1 cellular context compared by ENCODE assay signal in the genomic region with DNA sequence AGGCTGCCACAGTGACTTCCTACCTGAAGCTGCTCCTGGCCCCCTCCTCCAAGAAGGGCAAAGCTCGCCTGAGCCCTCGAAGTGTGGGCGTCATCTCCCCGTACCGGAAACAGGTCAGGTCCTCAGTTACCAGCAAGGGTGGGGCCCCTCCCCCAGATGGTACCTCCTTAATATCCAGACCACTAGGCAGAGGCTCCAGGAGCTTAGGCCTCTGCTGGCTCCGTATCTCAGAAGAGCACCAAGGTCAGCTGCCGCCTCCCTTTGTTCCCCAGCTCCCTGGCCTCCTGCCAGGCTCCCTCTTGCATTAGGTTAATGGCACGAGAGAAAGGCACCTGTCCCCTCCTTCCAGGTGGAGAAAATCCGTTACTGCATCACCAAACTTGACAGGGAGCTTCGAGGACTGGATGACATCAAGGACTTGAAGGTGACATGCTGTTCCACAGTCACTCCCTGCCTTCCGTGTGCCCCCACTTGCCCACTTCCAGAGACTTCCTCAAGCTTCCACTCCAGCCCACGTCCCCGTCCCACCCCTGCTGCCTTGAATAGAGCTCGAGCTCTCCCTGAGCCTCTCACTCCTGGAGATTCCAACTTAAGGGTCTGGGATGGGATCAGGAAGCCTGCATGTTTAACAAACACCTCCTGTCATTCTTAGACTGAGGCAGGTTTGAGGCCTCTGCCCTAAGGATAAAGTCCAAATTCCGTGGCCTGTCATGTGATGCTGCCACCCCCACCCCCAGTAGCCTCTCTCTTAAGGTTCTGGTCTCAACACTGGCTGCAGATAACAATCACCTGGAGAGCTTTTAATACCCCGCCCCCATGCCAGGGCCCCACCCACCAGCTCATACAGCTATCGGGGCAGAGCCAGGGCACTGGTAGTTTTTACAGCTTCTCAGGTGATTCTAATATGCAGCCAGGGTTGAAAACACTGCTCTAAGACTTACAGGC.
A peak's percentile ranks its signal among the peaks of the same experiment; 100 is the strongest.
TF ChIP-seq lines count a peak whose summit lies in the region.

No MANE protein-coding gene starts in this region.

TF ChIP-seq in HepG2, 621 proteins besides CTCF, POLR2A, EP300 and RAD21 (continued from another document and continues in another):
- TF ChIP-seq, protein P1, sequence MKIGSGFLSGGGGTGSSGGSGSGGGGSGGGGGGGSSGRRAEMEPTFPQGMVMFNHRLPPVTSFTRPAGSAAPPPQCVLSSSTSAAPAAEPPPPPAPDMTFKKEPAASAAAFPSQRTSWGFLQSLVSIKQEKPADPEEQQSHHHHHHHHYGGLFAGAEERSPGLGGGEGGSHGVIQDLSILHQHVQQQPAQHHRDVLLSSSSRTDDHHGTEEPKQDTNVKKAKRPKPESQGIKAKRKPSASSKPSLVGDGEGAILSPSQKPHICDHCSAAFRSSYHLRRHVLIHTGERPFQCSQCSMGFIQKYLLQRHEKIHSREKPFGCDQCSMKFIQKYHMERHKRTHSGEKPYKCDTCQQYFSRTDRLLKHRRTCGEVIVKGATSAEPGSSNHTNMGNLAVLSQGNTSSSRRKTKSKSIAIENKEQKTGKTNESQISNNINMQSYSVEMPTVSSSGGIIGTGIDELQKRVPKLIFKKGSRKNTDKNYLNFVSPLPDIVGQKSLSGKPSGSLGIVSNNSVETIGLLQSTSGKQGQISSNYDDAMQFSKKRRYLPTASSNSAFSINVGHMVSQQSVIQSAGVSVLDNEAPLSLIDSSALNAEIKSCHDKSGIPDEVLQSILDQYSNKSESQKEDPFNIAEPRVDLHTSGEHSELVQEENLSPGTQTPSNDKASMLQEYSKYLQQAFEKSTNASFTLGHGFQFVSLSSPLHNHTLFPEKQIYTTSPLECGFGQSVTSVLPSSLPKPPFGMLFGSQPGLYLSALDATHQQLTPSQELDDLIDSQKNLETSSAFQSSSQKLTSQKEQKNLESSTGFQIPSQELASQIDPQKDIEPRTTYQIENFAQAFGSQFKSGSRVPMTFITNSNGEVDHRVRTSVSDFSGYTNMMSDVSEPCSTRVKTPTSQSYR (CRISPR knock-in tag; IDR thresholded peaks at IDR 0.05; ENCODE audit: borderline replicate concordance), result peak; percentile 88; the same call in 1 of the 2 replicates
- TF ChIP-seq ELF1 (CRISPR knock-in tag; IDR thresholded peaks at IDR 0.05) (0 out of 2 replicates have a peak, but pooled peaks have one; percentile 9), SMYD3 (CRISPR knock-in tag; IDR thresholded peaks at IDR 0.05) (0 out of 2 replicates have a peak, but pooled peaks have one; percentile 41), ZFYVE20 (CRISPR knock-in tag; IDR thresholded peaks at IDR 0.05; ENCODE audit: borderline replicate concordance, low read depth) (no peak), KLF16 (CRISPR knock-in tag; IDR thresholded peaks at IDR 0.05) (peak in 1 of 2 experiments; percentile 17; a peak in 1 of 4 replicates), ZSCAN31 (CRISPR knock-in tag; IDR thresholded peaks at IDR 0.05; ENCODE audit: low read depth) (no peak), ZNF33A (CRISPR knock-in tag; IDR thresholded peaks at IDR 0.05; ENCODE audit: borderline replicate concordance) (no peak), IRF2 (CRISPR knock-in tag; IDR thresholded peaks at IDR 0.05) (peak; percentile 41), ZNF350 (CRISPR knock-in tag; IDR thresholded peaks at IDR 0.05; ENCODE audit: borderline replicate concordance, low read depth) (peak; percentile 65; the same call in 1 of the 2 replicates), KLF6 (CRISPR knock-in tag; IDR thresholded peaks at IDR 0.05) (0 out of 2 replicates have a peak, but pooled peaks have one; percentile 52), ELF3 (CRISPR knock-in tag; IDR thresholded peaks at IDR 0.05) (peak; percentile 57; the same call in 1 of the 2 replicates), HDAC1 (CRISPR knock-in tag; IDR thresholded peaks at IDR 0.05) (peak; percentile 79), SIN3A (IDR thresholded peaks at IDR 0.05; ENCODE audit: borderline replicate concordance, low read depth, low read length) (peak; percentile 35; the same call in 1 of the 2 replicates), SOX5 (CRISPR knock-in tag; IDR thresholded peaks at IDR 0.05; ENCODE audit: borderline replicate concordance) (peak; percentile 45; the same call in 1 of the 2 replicates), MYC (CRISPR knock-in tag; IDR thresholded peaks at IDR 0.05; ENCODE audit: borderline replicate concordance) (0 out of 2 replicates have a peak, but pooled peaks have one; percentile 9), ZSCAN9 (CRISPR knock-in tag; IDR thresholded peaks at IDR 0.05; ENCODE audit: borderline replicate concordance) (0 out of 2 replicates have a peak, but pooled peaks have one; percentile 29), REPIN1 (CRISPR knock-in tag; IDR thresholded peaks at IDR 0.05; ENCODE audit: borderline replicate concordance, low read depth) (peak; percentile 74; the same call in 1 of the 2 replicates), ISX (CRISPR knock-in tag; conservative IDR thresholded peaks at IDR 0.05) (no peak), ATF7-NPFF (CRISPR knock-in tag; IDR thresholded peaks at IDR 0.05; ENCODE audit: low read depth) (no peak), RBFOX2 (IDR thresholded peaks at IDR 0.05; ENCODE audit: low read depth, low read length) (peak; percentile 42; the same call in 1 of the 2 replicates), KMT2B (CRISPR knock-in tag; IDR thresholded peaks at IDR 0.05) (no peak), POLR2G (IDR thresholded peaks at IDR 0.05; ENCODE audit: low read depth, low read length) (peak; percentile 60; the same call in 1 of the 2 replicates)
- TF ChIP-seq, protein P2, sequence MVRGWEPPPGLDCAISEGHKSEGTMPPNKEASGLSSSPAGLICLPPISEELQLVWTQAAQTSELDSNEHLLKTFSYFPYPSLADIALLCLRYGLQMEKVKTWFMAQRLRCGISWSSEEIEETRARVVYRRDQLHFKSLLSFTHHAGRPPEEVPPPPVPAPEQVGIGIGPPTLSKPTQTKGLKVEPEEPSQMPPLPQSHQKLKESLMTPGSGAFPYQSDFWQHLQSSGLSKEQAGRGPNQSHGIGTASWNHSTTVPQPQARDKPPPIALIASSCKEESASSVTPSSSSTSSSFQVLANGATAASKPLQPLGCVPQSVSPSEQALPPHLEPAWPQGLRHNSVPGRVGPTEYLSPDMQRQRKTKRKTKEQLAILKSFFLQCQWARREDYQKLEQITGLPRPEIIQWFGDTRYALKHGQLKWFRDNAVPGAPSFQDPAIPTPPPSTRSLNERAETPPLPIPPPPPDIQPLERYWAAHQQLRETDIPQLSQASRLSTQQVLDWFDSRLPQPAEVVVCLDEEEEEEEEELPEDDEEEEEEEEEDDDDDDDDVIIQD (CRISPR knock-in tag; IDR thresholded peaks at IDR 0.05; ENCODE audit: low read depth), result 0 out of 2 replicates have a peak, but pooled peaks have one; percentile 45
- TF ChIP-seq, protein P3, sequence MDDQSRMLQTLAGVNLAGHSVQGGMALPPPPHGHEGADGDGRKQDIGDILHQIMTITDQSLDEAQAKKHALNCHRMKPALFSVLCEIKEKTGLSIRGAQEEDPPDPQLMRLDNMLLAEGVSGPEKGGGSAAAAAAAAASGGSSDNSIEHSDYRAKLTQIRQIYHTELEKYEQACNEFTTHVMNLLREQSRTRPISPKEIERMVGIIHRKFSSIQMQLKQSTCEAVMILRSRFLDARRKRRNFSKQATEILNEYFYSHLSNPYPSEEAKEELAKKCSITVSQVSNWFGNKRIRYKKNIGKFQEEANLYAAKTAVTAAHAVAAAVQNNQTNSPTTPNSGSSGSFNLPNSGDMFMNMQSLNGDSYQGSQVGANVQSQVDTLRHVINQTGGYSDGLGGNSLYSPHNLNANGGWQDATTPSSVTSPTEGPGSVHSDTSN (CRISPR knock-in tag; IDR thresholded peaks at IDR 0.05; ENCODE audit: borderline replicate concordance), result no peak
- TF ChIP-seq, protein P4, sequence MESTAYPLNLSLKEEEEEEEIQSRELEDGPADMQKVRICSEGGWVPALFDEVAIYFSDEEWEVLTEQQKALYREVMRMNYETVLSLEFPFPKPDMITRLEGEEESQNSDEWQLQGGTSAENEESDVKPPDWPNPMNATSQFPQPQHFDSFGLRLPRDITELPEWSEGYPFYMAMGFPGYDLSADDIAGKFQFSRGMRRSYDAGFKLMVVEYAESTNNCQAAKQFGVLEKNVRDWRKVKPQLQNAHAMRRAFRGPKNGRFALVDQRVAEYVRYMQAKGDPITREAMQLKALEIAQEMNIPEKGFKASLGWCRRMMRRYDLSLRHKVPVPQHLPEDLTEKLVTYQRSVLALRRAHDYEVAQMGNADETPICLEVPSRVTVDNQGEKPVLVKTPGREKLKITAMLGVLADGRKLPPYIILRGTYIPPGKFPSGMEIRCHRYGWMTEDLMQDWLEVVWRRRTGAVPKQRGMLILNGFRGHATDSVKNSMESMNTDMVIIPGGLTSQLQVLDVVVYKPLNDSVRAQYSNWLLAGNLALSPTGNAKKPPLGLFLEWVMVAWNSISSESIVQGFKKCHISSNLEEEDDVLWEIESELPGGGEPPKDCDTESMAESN (CRISPR knock-in tag; conservative IDR thresholded peaks at IDR 0.05), result peak; percentile 49; the same call in 1 of the 2 replicates
- TF ChIP-seq, protein P5, sequence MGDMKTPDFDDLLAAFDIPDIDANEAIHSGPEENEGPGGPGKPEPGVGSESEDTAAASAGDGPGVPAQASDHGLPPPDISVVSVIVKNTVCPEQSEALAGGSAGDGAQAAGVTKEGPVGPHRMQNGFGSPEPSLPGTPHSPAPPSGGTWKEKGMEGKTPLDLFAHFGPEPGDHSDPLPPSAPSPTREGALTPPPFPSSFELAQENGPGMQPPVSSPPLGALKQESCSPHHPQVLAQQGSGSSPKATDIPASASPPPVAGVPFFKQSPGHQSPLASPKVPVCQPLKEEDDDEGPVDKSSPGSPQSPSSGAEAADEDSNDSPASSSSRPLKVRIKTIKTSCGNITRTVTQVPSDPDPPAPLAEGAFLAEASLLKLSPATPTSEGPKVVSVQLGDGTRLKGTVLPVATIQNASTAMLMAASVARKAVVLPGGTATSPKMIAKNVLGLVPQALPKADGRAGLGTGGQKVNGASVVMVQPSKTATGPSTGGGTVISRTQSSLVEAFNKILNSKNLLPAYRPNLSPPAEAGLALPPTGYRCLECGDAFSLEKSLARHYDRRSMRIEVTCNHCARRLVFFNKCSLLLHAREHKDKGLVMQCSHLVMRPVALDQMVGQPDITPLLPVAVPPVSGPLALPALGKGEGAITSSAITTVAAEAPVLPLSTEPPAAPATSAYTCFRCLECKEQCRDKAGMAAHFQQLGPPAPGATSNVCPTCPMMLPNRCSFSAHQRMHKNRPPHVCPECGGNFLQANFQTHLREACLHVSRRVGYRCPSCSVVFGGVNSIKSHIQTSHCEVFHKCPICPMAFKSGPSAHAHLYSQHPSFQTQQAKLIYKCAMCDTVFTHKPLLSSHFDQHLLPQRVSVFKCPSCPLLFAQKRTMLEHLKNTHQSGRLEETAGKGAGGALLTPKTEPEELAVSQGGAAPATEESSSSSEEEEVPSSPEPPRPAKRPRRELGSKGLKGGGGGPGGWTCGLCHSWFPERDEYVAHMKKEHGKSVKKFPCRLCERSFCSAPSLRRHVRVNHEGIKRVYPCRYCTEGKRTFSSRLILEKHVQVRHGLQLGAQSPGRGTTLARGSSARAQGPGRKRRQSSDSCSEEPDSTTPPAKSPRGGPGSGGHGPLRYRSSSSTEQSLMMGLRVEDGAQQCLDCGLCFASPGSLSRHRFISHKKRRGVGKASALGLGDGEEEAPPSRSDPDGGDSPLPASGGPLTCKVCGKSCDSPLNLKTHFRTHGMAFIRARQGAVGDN (CRISPR knock-in tag; IDR thresholded peaks at IDR 0.05), result peak; percentile 86
- TF ChIP-seq, protein P6, sequence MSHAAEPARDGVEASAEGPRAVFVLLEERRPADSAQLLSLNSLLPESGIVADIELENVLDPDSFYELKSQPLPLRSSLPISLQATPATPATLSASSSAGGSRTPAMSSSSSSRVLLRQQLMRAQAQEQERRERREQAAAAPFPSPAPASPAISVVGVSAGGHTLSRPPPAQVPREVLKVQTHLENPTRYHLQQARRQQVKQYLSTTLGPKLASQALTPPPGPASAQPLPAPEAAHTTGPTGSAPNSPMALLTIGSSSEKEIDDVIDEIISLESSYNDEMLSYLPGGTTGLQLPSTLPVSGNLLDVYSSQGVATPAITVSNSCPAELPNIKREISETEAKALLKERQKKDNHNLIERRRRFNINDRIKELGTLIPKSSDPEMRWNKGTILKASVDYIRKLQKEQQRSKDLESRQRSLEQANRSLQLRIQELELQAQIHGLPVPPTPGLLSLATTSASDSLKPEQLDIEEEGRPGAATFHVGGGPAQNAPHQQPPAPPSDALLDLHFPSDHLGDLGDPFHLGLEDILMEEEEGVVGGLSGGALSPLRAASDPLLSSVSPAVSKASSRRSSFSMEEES (CRISPR knock-in tag; IDR thresholded peaks at IDR 0.05), result peak; percentile 94
- TF ChIP-seq, protein P7, sequence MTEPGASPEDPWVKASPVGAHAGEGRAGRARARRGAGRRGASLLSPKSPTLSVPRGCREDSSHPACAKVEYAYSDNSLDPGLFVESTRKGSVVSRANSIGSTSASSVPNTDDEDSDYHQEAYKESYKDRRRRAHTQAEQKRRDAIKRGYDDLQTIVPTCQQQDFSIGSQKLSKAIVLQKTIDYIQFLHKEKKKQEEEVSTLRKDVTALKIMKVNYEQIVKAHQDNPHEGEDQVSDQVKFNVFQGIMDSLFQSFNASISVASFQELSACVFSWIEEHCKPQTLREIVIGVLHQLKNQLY (CRISPR knock-in tag; IDR thresholded peaks at IDR 0.05), result 0 out of 2 replicates have a peak, but pooled peaks have one; percentile 35
- TF ChIP-seq, protein P8, sequence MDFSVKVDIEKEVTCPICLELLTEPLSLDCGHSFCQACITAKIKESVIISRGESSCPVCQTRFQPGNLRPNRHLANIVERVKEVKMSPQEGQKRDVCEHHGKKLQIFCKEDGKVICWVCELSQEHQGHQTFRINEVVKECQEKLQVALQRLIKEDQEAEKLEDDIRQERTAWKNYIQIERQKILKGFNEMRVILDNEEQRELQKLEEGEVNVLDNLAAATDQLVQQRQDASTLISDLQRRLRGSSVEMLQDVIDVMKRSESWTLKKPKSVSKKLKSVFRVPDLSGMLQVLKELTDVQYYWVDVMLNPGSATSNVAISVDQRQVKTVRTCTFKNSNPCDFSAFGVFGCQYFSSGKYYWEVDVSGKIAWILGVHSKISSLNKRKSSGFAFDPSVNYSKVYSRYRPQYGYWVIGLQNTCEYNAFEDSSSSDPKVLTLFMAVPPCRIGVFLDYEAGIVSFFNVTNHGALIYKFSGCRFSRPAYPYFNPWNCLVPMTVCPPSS (IDR thresholded peaks at IDR 0.05), result no peak
- TF ChIP-seq, protein P9, sequence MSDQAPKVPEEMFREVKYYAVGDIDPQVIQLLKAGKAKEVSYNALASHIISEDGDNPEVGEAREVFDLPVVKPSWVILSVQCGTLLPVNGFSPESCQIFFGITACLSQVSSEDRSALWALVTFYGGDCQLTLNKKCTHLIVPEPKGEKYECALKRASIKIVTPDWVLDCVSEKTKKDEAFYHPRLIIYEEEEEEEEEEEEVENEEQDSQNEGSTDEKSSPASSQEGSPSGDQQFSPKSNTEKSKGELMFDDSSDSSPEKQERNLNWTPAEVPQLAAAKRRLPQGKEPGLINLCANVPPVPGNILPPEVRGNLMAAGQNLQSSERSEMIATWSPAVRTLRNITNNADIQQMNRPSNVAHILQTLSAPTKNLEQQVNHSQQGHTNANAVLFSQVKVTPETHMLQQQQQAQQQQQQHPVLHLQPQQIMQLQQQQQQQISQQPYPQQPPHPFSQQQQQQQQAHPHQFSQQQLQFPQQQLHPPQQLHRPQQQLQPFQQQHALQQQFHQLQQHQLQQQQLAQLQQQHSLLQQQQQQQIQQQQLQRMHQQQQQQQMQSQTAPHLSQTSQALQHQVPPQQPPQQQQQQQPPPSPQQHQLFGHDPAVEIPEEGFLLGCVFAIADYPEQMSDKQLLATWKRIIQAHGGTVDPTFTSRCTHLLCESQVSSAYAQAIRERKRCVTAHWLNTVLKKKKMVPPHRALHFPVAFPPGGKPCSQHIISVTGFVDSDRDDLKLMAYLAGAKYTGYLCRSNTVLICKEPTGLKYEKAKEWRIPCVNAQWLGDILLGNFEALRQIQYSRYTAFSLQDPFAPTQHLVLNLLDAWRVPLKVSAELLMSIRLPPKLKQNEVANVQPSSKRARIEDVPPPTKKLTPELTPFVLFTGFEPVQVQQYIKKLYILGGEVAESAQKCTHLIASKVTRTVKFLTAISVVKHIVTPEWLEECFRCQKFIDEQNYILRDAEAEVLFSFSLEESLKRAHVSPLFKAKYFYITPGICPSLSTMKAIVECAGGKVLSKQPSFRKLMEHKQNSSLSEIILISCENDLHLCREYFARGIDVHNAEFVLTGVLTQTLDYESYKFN (CRISPR knock-in tag; conservative IDR thresholded peaks at IDR 0.05), result peak; percentile 90
